ENCODE assay signal across 1 cellular context in genomic region chr7:64999165-65000004, GRCh38.
A peak's percentile ranks its signal among the peaks of the same experiment; 100 is the strongest.
TF ChIP-seq lines count a peak whose summit lies in the region.

No MANE protein-coding gene starts in this region.

TF ChIP-seq in HepG2, 621 proteins besides CTCF, POLR2A, EP300 and RAD21 (continued from another document and continues in another):
- TF ChIP-seq NFATC3 (CRISPR knock-in tag; IDR thresholded peaks at IDR 0.05) (no peak), ZNF230 (CRISPR knock-in tag; IDR thresholded peaks at IDR 0.05) (no peak), SOX13 (IDR thresholded peaks at IDR 0.05) (peak; percentile 98), SOX13 (CRISPR knock-in tag; conservative IDR thresholded peaks at IDR 0.05 in 1 of 2, IDR thresholded peaks at IDR 0.05 in 1 of 2) (peak in 1 of 2 experiments; percentile 100; a peak in 2 of 4 replicates), ZNF629 (CRISPR knock-in tag; conservative IDR thresholded peaks at IDR 0.05) (no peak; the same call in 1 of the 2 replicates), ZNF513 (CRISPR knock-in tag; conservative IDR thresholded peaks at IDR 0.05) (no peak), ERF (CRISPR knock-in tag; IDR thresholded peaks at IDR 0.05) (peak; percentile 85), ZNF382 (CRISPR knock-in tag; IDR thresholded peaks at IDR 0.05; ENCODE audit: borderline replicate concordance) (no peak), RBFOX2 (IDR thresholded peaks at IDR 0.05; ENCODE audit: low read depth, low read length) (0 out of 2 replicates have a peak, but pooled peaks have one; percentile 34), MLX (CRISPR knock-in tag; IDR thresholded peaks at IDR 0.05) (peak; percentile 89), ZNF556 (CRISPR knock-in tag; IDR thresholded peaks at IDR 0.05; ENCODE audit: borderline replicate concordance) (peak; percentile 44; the same call in 1 of the 2 replicates), ZNF704 (CRISPR knock-in tag; IDR thresholded peaks at IDR 0.05; ENCODE audit: borderline replicate concordance) (no peak), ZKSCAN8 (CRISPR knock-in tag; IDR thresholded peaks at IDR 0.05; ENCODE audit: borderline replicate concordance) (peak; percentile 95), ZNF296 (CRISPR knock-in tag; conservative IDR thresholded peaks at IDR 0.05) (no peak), HOXA9 (CRISPR knock-in tag; IDR thresholded peaks at IDR 0.05; ENCODE audit: borderline replicate concordance) (peak; percentile 98), ZNF597 (CRISPR knock-in tag; IDR thresholded peaks at IDR 0.05) (no peak), CREB3 (CRISPR knock-in tag; IDR thresholded peaks at IDR 0.05) (no peak), ZNF383 (CRISPR knock-in tag; IDR thresholded peaks at IDR 0.05; ENCODE audit: borderline replicate concordance) (no peak), SRSF9 (IDR thresholded peaks at IDR 0.05; ENCODE audit: borderline replicate concordance, insufficient read depth, low read depth, low read length, poor library complexity, severe bottlenecking) (no peak), ARID5B (CRISPR knock-in tag; IDR thresholded peaks at IDR 0.05) (peak; percentile 98), MEIS2 (CRISPR knock-in tag; IDR thresholded peaks at IDR 0.05) (peak; percentile 99), ZNF232 (CRISPR knock-in tag; IDR thresholded peaks at IDR 0.05; ENCODE audit: borderline replicate concordance) (no peak), SMYD3 (CRISPR knock-in tag; IDR thresholded peaks at IDR 0.05) (0 out of 2 replicates have a peak, but pooled peaks have one; percentile 63), ZNF331 (CRISPR knock-in tag; IDR thresholded peaks at IDR 0.05) (peak; percentile 93), CSRNP1 (CRISPR knock-in tag; IDR thresholded peaks at IDR 0.05) (0 out of 2 replicates have a peak, but pooled peaks have one; percentile 24), ZNF7 (CRISPR knock-in tag; IDR thresholded peaks at IDR 0.05) (no peak), RFX3 (CRISPR knock-in tag; IDR thresholded peaks at IDR 0.05) (no peak), CBFB (CRISPR knock-in tag; IDR thresholded peaks at IDR 0.05) (peak; percentile 66; the same call in 1 of the 2 replicates), ZFP90 (CRISPR knock-in tag; IDR thresholded peaks at IDR 0.05; ENCODE audit: borderline replicate concordance) (no peak), DMAP1 (CRISPR knock-in tag; IDR thresholded peaks at IDR 0.05) (peak; percentile 45; the same call in 1 of the 2 replicates), ZNF614 (CRISPR knock-in tag; IDR thresholded peaks at IDR 0.05; ENCODE audit: borderline replicate concordance) (0 out of 2 replicates have a peak, but pooled peaks have one; percentile 79), PTBP1 (IDR thresholded peaks at IDR 0.05; ENCODE audit: low read depth, low read length, poor library complexity, severe bottlenecking) (no peak), HDAC2 (CRISPR knock-in tag; IDR thresholded peaks at IDR 0.05) (peak; percentile 91), ZBTB2 (CRISPR knock-in tag; IDR thresholded peaks at IDR 0.05; ENCODE audit: low read depth) (no peak), ZSCAN22 (CRISPR knock-in tag; IDR thresholded peaks at IDR 0.05) (0 out of 2 replicates have a peak, but pooled peaks have one; percentile 28), SOX6 (IDR thresholded peaks at IDR 0.05) (no peak), SOX6 (CRISPR knock-in tag; IDR thresholded peaks at IDR 0.05) (peak; percentile 99), TEAD3 (CRISPR knock-in tag; optimal IDR thresholded peaks at IDR 0.05; ENCODE audit: borderline replicate concordance) (peak; percentile 90), HHEX (CRISPR knock-in tag; IDR thresholded peaks at IDR 0.05) (no peak), ZNF547 (CRISPR knock-in tag; IDR thresholded peaks at IDR 0.05) (no peak), FOXC1 (CRISPR knock-in tag; IDR thresholded peaks at IDR 0.05; ENCODE audit: borderline replicate concordance) (no peak), E2F5 (CRISPR knock-in tag; conservative IDR thresholded peaks at IDR 0.05) (no peak), BCL6 (CRISPR knock-in tag; IDR thresholded peaks at IDR 0.05) (peak; percentile 90), IRF9 (CRISPR knock-in tag; IDR thresholded peaks at IDR 0.05; ENCODE audit: borderline replicate concordance) (no peak), FLYWCH1 (CRISPR knock-in tag; IDR thresholded peaks at IDR 0.05) (no peak), ZNF772 (CRISPR knock-in tag; IDR thresholded peaks at IDR 0.05) (no peak), ZNF746 (CRISPR knock-in tag; IDR thresholded peaks at IDR 0.05) (no peak; the same call in 1 of the 2 replicates), NFKBIZ (CRISPR knock-in tag; IDR thresholded peaks at IDR 0.05) (peak; percentile 96), KLF6 (CRISPR knock-in tag; IDR thresholded peaks at IDR 0.05) (peak; percentile 79; the same call in 1 of the 2 replicates), ZNF589 (CRISPR knock-in tag; conservative IDR thresholded peaks at IDR 0.05) (no peak), ZZZ3 (CRISPR knock-in tag; IDR thresholded peaks at IDR 0.05; ENCODE audit: borderline replicate concordance) (no peak), IRF2 (CRISPR knock-in tag; IDR thresholded peaks at IDR 0.05) (peak; percentile 79), ZNF672 (CRISPR knock-in tag; IDR thresholded peaks at IDR 0.05) (no peak), ELK4 (CRISPR knock-in tag; IDR thresholded peaks at IDR 0.05; ENCODE audit: borderline replicate concordance) (no peak), DDIT3 (CRISPR knock-in tag; IDR thresholded peaks at IDR 0.05) (peak; percentile 72; the same call in 1 of the 2 replicates)
